ENCODE assay signal across 13 cellular contexts in the genomic region with DNA sequence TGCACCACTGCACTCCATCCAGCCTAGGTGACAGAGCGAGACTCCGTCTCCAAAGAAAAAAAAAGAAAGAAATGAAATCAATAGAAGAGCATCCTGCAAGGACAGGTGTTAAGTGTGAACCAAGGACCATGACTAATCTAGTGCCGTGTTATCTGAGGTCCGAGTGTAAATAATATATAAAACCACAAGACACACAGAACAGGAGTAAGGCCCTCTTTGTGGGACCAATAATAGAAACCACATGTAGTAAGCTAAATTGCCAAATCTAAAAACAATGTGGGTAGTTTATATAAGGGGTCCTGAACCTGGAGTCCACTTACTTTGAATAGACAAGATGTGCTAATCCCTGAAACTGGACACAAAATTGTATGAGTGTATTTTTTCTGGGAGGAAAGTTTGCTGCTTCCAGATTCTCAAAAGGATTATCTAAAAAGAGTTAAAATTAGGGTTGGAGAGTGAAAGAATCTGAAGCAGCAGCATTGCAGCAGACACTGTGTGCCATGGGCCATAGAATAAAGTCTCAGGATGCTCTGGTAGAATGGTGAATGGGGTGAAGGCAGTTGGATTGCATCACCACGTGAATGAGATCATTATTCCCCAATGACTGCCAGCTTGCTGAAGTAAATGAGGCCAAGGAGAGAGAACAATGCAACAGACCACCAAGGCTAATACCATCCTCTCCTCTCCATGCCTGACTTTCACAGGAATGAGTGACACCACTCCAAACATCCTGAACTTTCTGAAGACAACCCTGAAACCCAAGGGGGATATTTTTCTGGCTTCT.
DNase-seq lines count a peak whose midpoint lies in the region; ATAC-seq and TF ChIP-seq lines count a peak whose summit lies in the region.
"Had no signal": no experiment of that assay in that cellular context is flagged by ENCODE, and none has a peak within 500 bp of the region (broad histone marks: within the 10 kb centered on the region; RNA-seq: fewer than 3 reads in every experiment).

No MANE protein-coding gene starts in this region.

- no peaks in the 10 kb centered on the region for H3K27me3 Mint-ChIP-seq in WTC11 (ENCODE audit: low read depth)
- H3K27me3 Mint-ChIP-seq: activated naive CD8-positive, alpha-beta T cell had no signal

- H3K4me3 Mint-ChIP-seq in WTC11: no peak overlapping the region
- H3K4me3 Mint-ChIP-seq: activated naive CD8-positive, alpha-beta T cell had no signal

- peak; percentile 20 for DNase-seq in SIG-M5 treated with dmso at 0.1 percent for 504 hours (lab: John Stamatoyannopoulos, UW; ENCODE audit: unreplicated experiment)
- DNase-seq in SIG-M5 (lab: John Stamatoyannopoulos, UW): no peak
- DNase-seq in WTC11 (ENCODE audit: low spot score): no peak
- peak; percentile 65 for DNase-seq in fibroblast of the conjunctiva (ENCODE audit: low read depth)
- DNase-seq in stromal cell of bone marrow (ENCODE audit: low read depth): peak; percentile 32
- no peak for DNase-seq in NCI-H1105 (lab: John Stamatoyannopoulos, UW)
- DNase-seq in NCI-H1694 treated with DMSO at 0.1 percent for 48 hours (lab: John Stamatoyannopoulos, UW): no peak
- DNase-seq: dorsolateral prefrontal cortex, NCI-H1436, T1000, transverse colon had no signal

- H3K36me3 Mint-ChIP-seq in WTC11: 0 out of 2 replicates have a peak, but pooled peaks cover 2% of the 10 kb centered on the region
- H3K36me3 Mint-ChIP-seq: activated naive CD8-positive, alpha-beta T cell had no signal

- TF ChIP-seq CTCF in WTC11 (IDR thresholded peaks at IDR 0.05): no peak

- peaks cover 50% of the 10 kb centered on the region for H3K4me1 Mint-ChIP-seq in WTC11

- peaks cover 2% of the 10 kb centered on the region for H3K9me3 Mint-ChIP-seq in WTC11

- POLR2A ChIA-PET in WTC11 (lab: Charles Lee): no interaction called here

- H3K27ac Mint-ChIP-seq in WTC11: peak overlapping the region; percentile 20; the same call in 1 of the 2 replicates
- H3K27ac Mint-ChIP-seq: activated naive CD8-positive, alpha-beta T cell had no signal

- peak; percentile 52 for ATAC-seq in WTC11
- ATAC-seq in HG03439 (IDR thresholded peaks at IDR 0.05; ENCODE audit: unreplicated experiment): no peak

- CTCF ChIA-PET in WTC11 (lab: Charles Lee): interaction anchor here (1.8 kb wide), 1 partner anchor 95 kb away, joined by 3 read pairs; no protein-coding TSS in a partner anchor

TF ChIP-seq in WTC11, 78 proteins besides CTCF, POLR2A, EP300 and RAD21:
- TF ChIP-seq, protein P1, sequence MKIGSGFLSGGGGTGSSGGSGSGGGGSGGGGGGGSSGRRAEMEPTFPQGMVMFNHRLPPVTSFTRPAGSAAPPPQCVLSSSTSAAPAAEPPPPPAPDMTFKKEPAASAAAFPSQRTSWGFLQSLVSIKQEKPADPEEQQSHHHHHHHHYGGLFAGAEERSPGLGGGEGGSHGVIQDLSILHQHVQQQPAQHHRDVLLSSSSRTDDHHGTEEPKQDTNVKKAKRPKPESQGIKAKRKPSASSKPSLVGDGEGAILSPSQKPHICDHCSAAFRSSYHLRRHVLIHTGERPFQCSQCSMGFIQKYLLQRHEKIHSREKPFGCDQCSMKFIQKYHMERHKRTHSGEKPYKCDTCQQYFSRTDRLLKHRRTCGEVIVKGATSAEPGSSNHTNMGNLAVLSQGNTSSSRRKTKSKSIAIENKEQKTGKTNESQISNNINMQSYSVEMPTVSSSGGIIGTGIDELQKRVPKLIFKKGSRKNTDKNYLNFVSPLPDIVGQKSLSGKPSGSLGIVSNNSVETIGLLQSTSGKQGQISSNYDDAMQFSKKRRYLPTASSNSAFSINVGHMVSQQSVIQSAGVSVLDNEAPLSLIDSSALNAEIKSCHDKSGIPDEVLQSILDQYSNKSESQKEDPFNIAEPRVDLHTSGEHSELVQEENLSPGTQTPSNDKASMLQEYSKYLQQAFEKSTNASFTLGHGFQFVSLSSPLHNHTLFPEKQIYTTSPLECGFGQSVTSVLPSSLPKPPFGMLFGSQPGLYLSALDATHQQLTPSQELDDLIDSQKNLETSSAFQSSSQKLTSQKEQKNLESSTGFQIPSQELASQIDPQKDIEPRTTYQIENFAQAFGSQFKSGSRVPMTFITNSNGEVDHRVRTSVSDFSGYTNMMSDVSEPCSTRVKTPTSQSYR (CRISPR knock-in tag; IDR thresholded peaks at IDR 0.05): no peak
- TF ChIP-seq SP1 (CRISPR knock-in tag; conservative IDR thresholded peaks at IDR 0.05) (no peak), NFATC4 (CRISPR knock-in tag; IDR thresholded peaks at IDR 0.05) (no peak), TP53 (CRISPR knock-in tag; IDR thresholded peaks at IDR 0.05) (no peak), ZNF121 (CRISPR knock-in tag; IDR thresholded peaks at IDR 0.05) (no peak), RORB (CRISPR knock-in tag; IDR thresholded peaks at IDR 0.05) (no peak), ZNF416 (CRISPR knock-in tag; IDR thresholded peaks at IDR 0.05) (no peak), JAZF1 (CRISPR knock-in tag; IDR thresholded peaks at IDR 0.05) (no peak), JUN (CRISPR knock-in tag; IDR thresholded peaks at IDR 0.05) (no peak), ZNF232 (CRISPR knock-in tag; IDR thresholded peaks at IDR 0.05) (no peak)
- TF ChIP-seq, protein P2, sequence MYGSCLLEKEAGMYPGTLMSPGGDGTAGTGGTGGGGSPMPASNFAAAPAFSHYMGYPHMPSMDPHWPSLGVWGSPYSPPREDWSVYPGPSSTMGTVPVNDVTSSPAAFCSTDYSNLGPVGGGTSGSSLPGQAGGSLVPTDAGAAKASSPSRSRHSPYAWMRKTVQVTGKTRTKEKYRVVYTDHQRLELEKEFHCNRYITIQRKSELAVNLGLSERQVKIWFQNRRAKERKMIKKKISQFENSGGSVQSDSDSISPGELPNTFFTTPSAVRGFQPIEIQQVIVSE (CRISPR knock-in tag; IDR thresholded peaks at IDR 0.05; ENCODE audit: borderline replicate concordance): no peak
- TF ChIP-seq, protein P3, sequence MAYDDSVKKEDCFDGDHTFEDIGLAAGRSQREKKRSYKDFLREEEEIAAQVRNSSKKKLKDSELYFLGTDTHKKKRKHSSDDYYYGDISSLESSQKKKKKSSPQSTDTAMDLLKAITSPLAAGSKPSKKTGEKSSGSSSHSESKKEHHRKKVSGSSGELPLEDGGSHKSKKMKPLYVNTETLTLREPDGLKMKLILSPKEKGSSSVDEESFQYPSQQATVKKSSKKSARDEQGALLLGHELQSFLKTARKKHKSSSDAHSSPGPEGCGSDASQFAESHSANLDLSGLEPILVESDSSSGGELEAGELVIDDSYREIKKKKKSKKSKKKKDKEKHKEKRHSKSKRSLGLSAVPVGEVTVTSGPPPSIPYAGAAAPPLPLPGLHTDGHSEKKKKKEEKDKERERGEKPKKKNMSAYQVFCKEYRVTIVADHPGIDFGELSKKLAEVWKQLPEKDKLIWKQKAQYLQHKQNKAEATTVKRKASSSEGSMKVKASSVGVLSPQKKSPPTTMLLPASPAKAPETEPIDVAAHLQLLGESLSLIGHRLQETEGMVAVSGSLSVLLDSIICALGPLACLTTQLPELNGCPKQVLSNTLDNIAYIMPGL (CRISPR knock-in tag; IDR thresholded peaks at IDR 0.05): no peak
- TF ChIP-seq, protein P4, sequence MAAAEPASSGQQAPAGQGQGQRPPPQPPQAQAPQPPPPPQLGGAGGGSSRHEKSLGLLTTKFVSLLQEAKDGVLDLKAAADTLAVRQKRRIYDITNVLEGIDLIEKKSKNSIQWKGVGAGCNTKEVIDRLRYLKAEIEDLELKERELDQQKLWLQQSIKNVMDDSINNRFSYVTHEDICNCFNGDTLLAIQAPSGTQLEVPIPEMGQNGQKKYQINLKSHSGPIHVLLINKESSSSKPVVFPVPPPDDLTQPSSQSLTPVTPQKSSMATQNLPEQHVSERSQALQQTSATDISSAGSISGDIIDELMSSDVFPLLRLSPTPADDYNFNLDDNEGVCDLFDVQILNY (CRISPR knock-in tag; IDR thresholded peaks at IDR 0.05): no peak
- TF ChIP-seq, protein P5, sequence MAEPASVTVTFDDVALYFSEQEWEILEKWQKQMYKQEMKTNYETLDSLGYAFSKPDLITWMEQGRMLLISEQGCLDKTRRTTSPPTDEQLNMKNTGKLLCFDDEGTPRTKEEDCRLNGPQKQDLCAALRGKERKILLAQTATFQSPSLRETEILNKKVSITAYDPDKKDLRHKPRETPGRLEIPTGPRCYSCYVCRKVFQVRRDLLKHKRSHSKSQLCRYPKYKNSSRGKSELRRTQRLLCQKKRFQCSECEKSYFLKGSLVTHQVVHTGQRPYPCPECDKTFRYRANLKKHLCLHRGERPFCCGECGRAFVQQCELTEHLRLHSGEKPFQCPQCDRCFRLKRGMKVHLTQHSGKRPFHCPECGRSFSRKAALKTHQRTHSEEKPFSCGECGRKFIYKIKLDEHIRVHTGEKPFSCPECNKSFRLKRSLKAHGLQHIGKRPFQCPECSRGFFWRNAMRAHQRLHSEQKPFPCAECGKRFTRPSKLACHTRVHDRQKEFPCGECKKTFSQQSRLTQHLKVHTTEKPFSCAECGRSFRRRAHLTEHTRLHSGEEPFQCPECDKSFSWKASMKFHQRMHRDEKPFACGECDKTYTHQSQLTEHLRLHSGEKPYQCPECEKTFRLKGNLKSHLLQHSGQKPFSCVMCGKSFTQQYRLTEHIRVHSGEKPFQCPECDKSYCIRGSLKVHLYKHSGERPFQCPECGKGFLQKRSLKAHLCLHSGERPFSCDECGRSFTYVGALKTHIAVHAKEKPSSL (CRISPR knock-in tag; conservative IDR thresholded peaks at IDR 0.05): no peak
TF ChIP-seq in WTC11: peak in this region for 0.

Comparison
In these comparisons a context has a peak if more than half of its experiments do, and no peak if none do; other contexts are left out.
1. DNase-seq: peak in SIG-M5 treated with dmso at 0.1 percent for 504 hours (single experiment), fibroblast of the conjunctiva (single experiment) and stromal cell of bone marrow (single experiment); none in SIG-M5 (single experiment), WTC11 (single experiment), NCI-H1105 (single experiment) and NCI-H1694 treated with DMSO at 0.1 percent for 48 hours (single experiment).